In the genomic region with DNA sequence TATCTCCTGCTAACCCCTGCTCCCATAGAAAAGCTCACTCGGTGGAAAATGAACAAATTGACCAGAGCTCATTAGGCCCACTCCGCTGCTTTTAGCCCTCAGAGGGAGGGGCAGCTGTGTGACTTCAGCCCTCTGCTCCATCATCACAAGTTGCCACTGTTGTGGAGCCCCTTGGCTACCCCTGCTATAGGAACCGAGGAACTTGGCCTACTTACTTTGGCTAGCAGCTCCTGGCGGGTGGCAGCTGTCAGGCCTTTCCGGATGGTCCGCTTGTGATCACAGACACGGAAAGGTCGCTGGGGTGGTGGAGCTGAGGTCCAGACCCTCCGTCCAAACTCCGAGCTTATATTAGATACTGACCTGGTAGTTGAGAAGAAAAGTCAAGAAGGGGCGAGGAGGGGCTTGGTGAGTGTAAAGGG, we compare ENCODE assay signal across 14 cellular contexts. TPM values are rescaled to one million over a fixed set of nuclear protein-coding genes. Genes with fewer than 3 reads are reported as not detected.
DNase-seq lines count a peak whose midpoint lies in the region; ATAC-seq and TF ChIP-seq lines count a peak whose summit lies in the region.
"Had no signal": no experiment of that assay in that cellular context is flagged by ENCODE, and none has a peak within 500 bp of the region (broad histone marks: within the 10 kb centered on the region; RNA-seq: fewer than 3 reads in every experiment).

No MANE protein-coding gene starts in this region.

- no peaks in the 10 kb centered on the region for H3K9me3 Mint-ChIP-seq in activated T-helper 2 cell treated with anti-CD3 and anti-CD28 coated beads, Interferon-gamma antibody, Interleukin-2, Interleukin-4, amounts not matched to agents 10 μg/mL and 5 μg/mL and 100 μg/mL, durations not matched to agents 14 hours and 24 hours and 36 hours
- H3K9me3 Mint-ChIP-seq in nephron: no peaks in the 10 kb centered on the region

- no peak for DNase-seq in activated T-helper 2 cell treated with anti-CD3 and anti-CD28 coated beads, Interferon-gamma antibody, Interleukin-2, Interleukin-4, amounts not matched to agents 10 μg/mL and 5 μg/mL and 100 μg/mL, durations not matched to agents 14 hours and 24 hours and 36 hours (ENCODE audit: low spot score)
- DNase-seq in DMS153 treated with DMSO at 0.1 percent for 48 hours (lab: John Stamatoyannopoulos, UW; ENCODE audit: unreplicated experiment) (no peak), NCI-H2107 treated with DMSO at 0.1 percent for 48 hours (lab: John Stamatoyannopoulos, UW; ENCODE audit: unreplicated experiment) (no peak)
- DNase-seq: activated naive CD4-positive, alpha-beta T cell treated with Interleukin-2 at 50 U/mL for 16 hours; DND-41; KBM-7; naive thymus-derived CD4-positive, alpha-beta T cell; NCI-H226; retina; stimulated activated CD4-positive, alpha-beta T cell treated with anti-CD3 and anti-CD28 coated beads, Interleukin-2, amount 100 ng/mL, for 24 hours; upper lobe of left lung had no signal

- ATAC-seq in HG03139 (IDR thresholded peaks at IDR 0.05; ENCODE audit: unreplicated experiment): no peak
- ATAC-seq: naive thymus-derived CD4-positive, alpha-beta T cell had no signal

- TF ChIP-seq POLR2A in GM19099 (IDR thresholded peaks at IDR 0.05; ENCODE audit: extremely low read depth, insufficient read length, low read depth): peak; percentile 3

- peak overlapping the region; percentile 57 for H3K27ac Mint-ChIP-seq in activated T-helper 2 cell treated with anti-CD3 and anti-CD28 coated beads, Interferon-gamma antibody, Interleukin-2, Interleukin-4, amounts not matched to agents 10 μg/mL and 5 μg/mL and 100 μg/mL, durations not matched to agents 14 hours and 24 hours and 36 hours
- H3K27ac Mint-ChIP-seq in nephron: peak overlapping the region; percentile 39 to 90 (median 45)

- TF ChIP-seq CTCF in nephron (IDR thresholded peaks at IDR 0.05; ENCODE audit: unreplicated experiment in 3 of 3): no peak

- intact Hi-C loops in activated T-helper 2 cell treated with anti-CD3 and anti-CD28 coated beads, Interferon-gamma antibody, Interleukin-2, Interleukin-4, amounts not matched to agents 10 μg/mL and 5 μg/mL and 100 μg/mL, durations not matched to agents 14 hours and 24 hours and 36 hours (cut with micrococcal nuclease): no loop called here

- H3K36me3 Mint-ChIP-seq in activated T-helper 2 cell treated with anti-CD3 and anti-CD28 coated beads, Interferon-gamma antibody, Interleukin-2, Interleukin-4, amounts not matched to agents 10 μg/mL and 5 μg/mL and 100 μg/mL, durations not matched to agents 14 hours and 24 hours and 36 hours (ENCODE audit: low read depth): peaks cover 73% of the 10 kb centered on the region
- peaks cover 51% of the 10 kb centered on the region for H3K36me3 Mint-ChIP-seq in nephron (ENCODE audit: low read depth)

- H3K27me3 Mint-ChIP-seq in activated T-helper 2 cell treated with anti-CD3 and anti-CD28 coated beads, Interferon-gamma antibody, Interleukin-2, Interleukin-4, amounts not matched to agents 10 μg/mL and 5 μg/mL and 100 μg/mL, durations not matched to agents 14 hours and 24 hours and 36 hours (ENCODE audit: low read depth): no peaks in the 10 kb centered on the region
- H3K27me3 Mint-ChIP-seq in nephron (ENCODE audit: low read depth): no peaks in the 10 kb centered on the region
- H3K27me3 Mint-ChIP-seq: naive thymus-derived CD4-positive, alpha-beta T cell had no signal

- peaks cover 27% of the 10 kb centered on the region for H3K4me1 Mint-ChIP-seq in activated T-helper 2 cell treated with anti-CD3 and anti-CD28 coated beads, Interferon-gamma antibody, Interleukin-2, Interleukin-4, amounts not matched to agents 10 μg/mL and 5 μg/mL and 100 μg/mL, durations not matched to agents 14 hours and 24 hours and 36 hours (ENCODE audit: low read depth)
- peaks cover 5% of the 10 kb centered on the region for H3K4me1 Mint-ChIP-seq in nephron

- H3K4me3 Mint-ChIP-seq in activated T-helper 2 cell treated with anti-CD3 and anti-CD28 coated beads, Interferon-gamma antibody, Interleukin-2, Interleukin-4, amounts not matched to agents 10 μg/mL and 5 μg/mL and 100 μg/mL, durations not matched to agents 14 hours and 24 hours and 36 hours (ENCODE audit: low read depth): no peak overlapping the region
- peak overlapping the region in 2 of 3 experiments; percentile 5 to 65 for H3K4me3 Mint-ChIP-seq in nephron

RNA-seq across cellular contexts. Expression of a gene that starts 0.6 kb away (rescaled TPM):
- 19.6 and 24.7 TPM in 2 replicates for total RNA-seq in activated T-helper 2 cell treated with anti-CD3 and anti-CD28 coated beads, Interferon-gamma antibody, Interleukin-2, Interleukin-4, amounts not matched to agents 10 μg/mL and 5 μg/mL and 100 μg/mL, durations not matched to agents 14 hours and 24 hours and 36 hours

RNA-seq across cellular contexts. Expression of a gene that starts 2.8 kb away (rescaled TPM):
- total RNA-seq in activated T-helper 2 cell treated with anti-CD3 and anti-CD28 coated beads, Interferon-gamma antibody, Interleukin-2, Interleukin-4, amounts not matched to agents 10 μg/mL and 5 μg/mL and 100 μg/mL, durations not matched to agents 14 hours and 24 hours and 36 hours: 7.9 and 9.5 TPM in 2 replicates

RNA-seq across cellular contexts. Expression of a gene that starts 4.1 kb away (rescaled TPM):
- 10.7 and 11.9 TPM in 2 replicates for total RNA-seq in activated T-helper 2 cell treated with anti-CD3 and anti-CD28 coated beads, Interferon-gamma antibody, Interleukin-2, Interleukin-4, amounts not matched to agents 10 μg/mL and 5 μg/mL and 100 μg/mL, durations not matched to agents 14 hours and 24 hours and 36 hours

RNA-seq across cellular contexts. Expression of a gene that starts 7.5 kb away (rescaled TPM):
- 39.7 and 42.0 TPM in 2 replicates for total RNA-seq in activated T-helper 2 cell treated with anti-CD3 and anti-CD28 coated beads, Interferon-gamma antibody, Interleukin-2, Interleukin-4, amounts not matched to agents 10 μg/mL and 5 μg/mL and 100 μg/mL, durations not matched to agents 14 hours and 24 hours and 36 hours

RNA-seq across cellular contexts. Expression of a gene that starts 7.6 kb away (rescaled TPM):
- total RNA-seq in activated T-helper 2 cell treated with anti-CD3 and anti-CD28 coated beads, Interferon-gamma antibody, Interleukin-2, Interleukin-4, amounts not matched to agents 10 μg/mL and 5 μg/mL and 100 μg/mL, durations not matched to agents 14 hours and 24 hours and 36 hours: 9.7 and 10.4 TPM in 2 replicates
